1 cellular context compared by ENCODE assay signal in genomic region chr12:6089041-6089823, GRCh38.
TF ChIP-seq lines count a peak whose summit lies in the region.

No MANE protein-coding gene starts in this region.

TF ChIP-seq in HepG2, 621 proteins besides CTCF, POLR2A, EP300 and RAD21 (continued from another document):
- TF ChIP-seq ZBED4 (CRISPR knock-in tag; IDR thresholded peaks at IDR 0.05; ENCODE audit: borderline replicate concordance) (no peak), ZNF674 (CRISPR knock-in tag; IDR thresholded peaks at IDR 0.05; ENCODE audit: low read depth) (no peak), SOX5 (CRISPR knock-in tag; IDR thresholded peaks at IDR 0.05; ENCODE audit: borderline replicate concordance) (peak; percentile 58), SALL1 (CRISPR knock-in tag; IDR thresholded peaks at IDR 0.05) (peak; percentile 49; the same call in 1 of the 2 replicates), HNF4A (CRISPR knock-in tag; IDR thresholded peaks at IDR 0.05) (no peak), ZNF773 (CRISPR knock-in tag; IDR thresholded peaks at IDR 0.05; ENCODE audit: borderline replicate concordance) (no peak), NFYC (CRISPR knock-in tag; IDR thresholded peaks at IDR 0.05) (0 out of 2 replicates have a peak, but pooled peaks have one; percentile 35), FOXK1 (CRISPR knock-in tag; IDR thresholded peaks at IDR 0.05; ENCODE audit: borderline replicate concordance, low read depth) (peak; percentile 53; the same call in 1 of the 2 replicates), CREB1 (IDR thresholded peaks at IDR 0.05) (no peak), CREB1 (CRISPR knock-in tag; IDR thresholded peaks at IDR 0.05) (0 out of 2 replicates have a peak, but pooled peaks have one; percentile 18), PAXIP1 (CRISPR knock-in tag; conservative IDR thresholded peaks at IDR 0.05) (peak; percentile 31; the same call in 1 of the 2 replicates), TMF1 (CRISPR knock-in tag; IDR thresholded peaks at IDR 0.05; ENCODE audit: low read depth) (no peak), RARA (CRISPR knock-in tag; IDR thresholded peaks at IDR 0.05) (peak; percentile 35; the same call in 1 of the 2 replicates), ZBTB14 (CRISPR knock-in tag; IDR thresholded peaks at IDR 0.05) (no peak)
